In the genomic region with DNA sequence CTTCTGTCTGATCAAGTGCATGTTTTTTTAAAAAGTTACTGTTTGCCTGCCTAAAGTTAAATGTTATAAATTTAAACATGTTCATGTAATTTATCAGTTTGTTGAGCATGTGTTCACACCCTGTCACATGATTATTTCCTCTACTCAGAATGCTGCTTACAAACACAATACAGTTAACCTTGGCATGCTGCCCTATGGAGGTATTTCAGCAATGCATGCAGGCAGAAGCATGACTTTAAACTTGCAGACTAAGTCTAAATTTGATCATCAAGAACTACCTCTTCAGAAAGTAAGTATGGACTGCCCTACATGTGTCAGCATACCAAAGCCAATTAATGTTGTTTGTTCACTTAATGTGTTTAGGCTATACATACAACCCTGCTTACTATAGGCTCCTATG, we compare ENCODE assay signal across 13 cellular contexts.
DNase-seq lines count a peak whose midpoint lies in the region; ATAC-seq and TF ChIP-seq lines count a peak whose summit lies in the region.
"Had no signal": no experiment of that assay in that cellular context is flagged by ENCODE, and none has a peak within 500 bp of the region (broad histone marks: within the 10 kb centered on the region; RNA-seq: fewer than 3 reads in every experiment).

No MANE protein-coding gene starts in this region.

- H3K27ac Mint-ChIP-seq in type B pancreatic cell (no peak overlapping the region), osteocyte (ENCODE audit: unreplicated experiment) (no peak overlapping the region)
- H3K27ac Mint-ChIP-seq: activated T-cell treated with anti-CD3 and anti-CD28 coated beads, Interleukin-2, amount 50 U/mL, for 24 hours; nephron had no signal

- DNase-seq in EL (peak; percentile 85), M059J (ENCODE audit: low read depth) (peak; percentile 74), cardiac fibroblast (ENCODE audit: low read depth in 2 of 2) (peak; percentile 89), kidney tubule cell (ENCODE audit: low spot score) (peak; percentile 62), type B pancreatic cell (ENCODE audit: extremely low spot score, unreplicated experiment) (no peak), gastrocnemius medialis (no peak), osteocyte (ENCODE audit: extremely low spot score, unreplicated experiment) (no peak)
- DNase-seq: activated T-cell treated with anti-CD3 and anti-CD28 coated beads, Interleukin-2, amount 50 U/mL, for 24 hours; DND-41; NCI-H1092; stimulated activated naive CD8-positive, alpha-beta T cell treated with anti-CD3 and anti-CD28 coated beads, Interleukin-15, Interleukin-2, amounts not matched to agents 100 U/mL and 50 U/mL, for 24 hours had no signal

- H3K27me3 ChIP-seq in gastrocnemius medialis = no peaks in the 10 kb centered on the region

- H3K9me3 Mint-ChIP-seq in type B pancreatic cell (no peaks in the 10 kb centered on the region), osteocyte (ENCODE audit: unreplicated experiment) (no peaks in the 10 kb centered on the region)
- H3K9me3 Mint-ChIP-seq: activated T-cell treated with anti-CD3 and anti-CD28 coated beads, Interleukin-2, amount 50 U/mL, for 24 hours; nephron had no signal

- in situ Hi-C loops in gastrocnemius medialis (cut with MboI; ENCODE audit: low sequenced_read_pairs in 4 of 4) = no loop called here

- no peak for TF ChIP-seq POLR2A in gastrocnemius medialis (IDR thresholded peaks at IDR 0.05)

- H3K36me3 Mint-ChIP-seq in type B pancreatic cell (no peaks in the 10 kb centered on the region), osteocyte (ENCODE audit: unreplicated experiment) (peaks cover 2% of the 10 kb centered on the region)

- no peak for ATAC-seq in gastrocnemius medialis
- no peak for ATAC-seq in HG03175 (IDR thresholded peaks at IDR 0.05; ENCODE audit: unreplicated experiment)
- ATAC-seq: stimulated activated naive CD8-positive, alpha-beta T cell treated with anti-CD3 and anti-CD28 coated beads, Interleukin-15, Interleukin-2, amounts not matched to agents 100 U/mL and 50 U/mL, for 24 hours had no signal

- H3K4me3 ChIP-seq in cardiac fibroblast (replicated peaks in 1 of 2; ENCODE audit: low read depth in 2 of 2, low read length in 2 of 2) = no peak overlapping the region
- no peak overlapping the region for H3K4me3 ChIP-seq in gastrocnemius medialis

- H3K36me3 ChIP-seq in gastrocnemius medialis = no peaks in the 10 kb centered on the region

- TF ChIP-seq CTCF in cardiac fibroblast (IDR thresholded peaks at IDR 0.05; ENCODE audit: low read depth, low read length) (no peak), type B pancreatic cell (conservative IDR thresholded peaks at IDR 0.05) (no peak), gastrocnemius medialis (IDR thresholded peaks at IDR 0.05 in 4 of 5, conservative IDR thresholded peaks at IDR 0.05 in 1 of 5) (no peak), osteocyte (IDR thresholded peaks at IDR 0.05) (no peak)

- H3K9me3 ChIP-seq in gastrocnemius medialis = no peaks in the 10 kb centered on the region

- intact Hi-C loops in gastrocnemius medialis (cut with DNase I; ENCODE audit: low total_unique reads) = no loop called here

- no peak overlapping the region for H3K27ac ChIP-seq in gastrocnemius medialis

- H3K4me3 Mint-ChIP-seq in type B pancreatic cell (no peak overlapping the region), osteocyte (ENCODE audit: unreplicated experiment) (no peak overlapping the region)
- H3K4me3 Mint-ChIP-seq: activated T-cell treated with anti-CD3 and anti-CD28 coated beads, Interleukin-2, amount 50 U/mL, for 24 hours; nephron had no signal

- H3K4me1 ChIP-seq in gastrocnemius medialis = no peaks in the 10 kb centered on the region

- H3K4me1 Mint-ChIP-seq in type B pancreatic cell (ENCODE audit: unreplicated experiment) (no peaks in the 10 kb centered on the region), osteocyte (ENCODE audit: unreplicated experiment) (peaks cover 45% of the 10 kb centered on the region)

- H3K27me3 Mint-ChIP-seq in type B pancreatic cell (no peaks in the 10 kb centered on the region), osteocyte (ENCODE audit: unreplicated experiment) (no peaks in the 10 kb centered on the region)
- H3K27me3 Mint-ChIP-seq: activated T-cell treated with anti-CD3 and anti-CD28 coated beads, Interleukin-2, amount 50 U/mL, for 24 hours had no signal

Comparison
In these comparisons a context has a peak if more than half of its experiments do, and no peak if none do; other contexts are left out.
1. DNase-seq: peak in EL (single experiment), M059J (single experiment), cardiac fibroblast (2 of 2) and kidney tubule cell (single experiment); none in type B pancreatic cell (single experiment), gastrocnemius medialis (0 of 2) and osteocyte (single experiment).